Comparison of ENCODE assay signal across 1 cellular context in the genomic region with DNA sequence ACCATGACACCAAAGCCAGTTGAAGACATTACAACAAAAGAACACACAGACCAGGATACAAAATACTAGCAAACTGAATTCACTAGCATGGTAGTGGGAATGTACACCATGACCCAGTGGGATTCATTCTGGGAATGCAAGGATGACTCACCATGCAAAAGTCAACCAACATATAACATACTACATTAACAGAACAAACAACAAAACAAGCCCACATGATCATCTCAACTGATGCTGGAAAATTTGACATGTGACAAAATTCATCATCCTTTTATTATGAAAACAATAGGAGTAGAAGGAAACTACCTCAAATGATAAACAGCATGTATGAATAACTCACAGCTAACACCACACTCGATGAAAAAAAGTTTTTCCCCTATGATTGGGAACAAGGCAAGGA.
TF ChIP-seq lines count a peak whose summit lies in the region.

No MANE protein-coding gene starts in this region.

TF ChIP-seq in HepG2, 621 proteins besides CTCF, POLR2A, EP300 and RAD21:
- TF ChIP-seq CREB1 (IDR thresholded peaks at IDR 0.05): peak; percentile 1; the same call in 1 of the 2 replicates
- TF ChIP-seq CREB1 (CRISPR knock-in tag; IDR thresholded peaks at IDR 0.05): no peak
- no peak for TF ChIP-seq ETS1 (CRISPR knock-in tag; IDR thresholded peaks at IDR 0.05)
- no peak for TF ChIP-seq TAF1 (CRISPR knock-in tag; IDR thresholded peaks at IDR 0.05)
- TF ChIP-seq SIX4 (CRISPR knock-in tag; IDR thresholded peaks at IDR 0.05): no peak
- TF ChIP-seq, protein P1, sequence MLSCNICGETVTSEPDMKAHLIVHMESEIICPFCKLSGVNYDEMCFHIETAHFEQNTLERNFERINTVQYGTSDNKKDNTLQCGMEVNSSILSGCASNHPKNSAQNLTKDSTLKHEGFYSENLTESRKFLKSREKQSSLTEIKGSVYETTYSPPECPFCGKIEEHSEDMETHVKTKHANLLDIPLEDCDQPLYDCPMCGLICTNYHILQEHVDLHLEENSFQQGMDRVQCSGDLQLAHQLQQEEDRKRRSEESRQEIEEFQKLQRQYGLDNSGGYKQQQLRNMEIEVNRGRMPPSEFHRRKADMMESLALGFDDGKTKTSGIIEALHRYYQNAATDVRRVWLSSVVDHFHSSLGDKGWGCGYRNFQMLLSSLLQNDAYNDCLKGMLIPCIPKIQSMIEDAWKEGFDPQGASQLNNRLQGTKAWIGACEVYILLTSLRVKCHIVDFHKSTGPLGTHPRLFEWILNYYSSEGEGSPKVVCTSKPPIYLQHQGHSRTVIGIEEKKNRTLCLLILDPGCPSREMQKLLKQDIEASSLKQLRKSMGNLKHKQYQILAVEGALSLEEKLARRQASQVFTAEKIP (CRISPR knock-in tag; IDR thresholded peaks at IDR 0.05; ENCODE audit: borderline replicate concordance): no peak
- TF ChIP-seq, protein P2, sequence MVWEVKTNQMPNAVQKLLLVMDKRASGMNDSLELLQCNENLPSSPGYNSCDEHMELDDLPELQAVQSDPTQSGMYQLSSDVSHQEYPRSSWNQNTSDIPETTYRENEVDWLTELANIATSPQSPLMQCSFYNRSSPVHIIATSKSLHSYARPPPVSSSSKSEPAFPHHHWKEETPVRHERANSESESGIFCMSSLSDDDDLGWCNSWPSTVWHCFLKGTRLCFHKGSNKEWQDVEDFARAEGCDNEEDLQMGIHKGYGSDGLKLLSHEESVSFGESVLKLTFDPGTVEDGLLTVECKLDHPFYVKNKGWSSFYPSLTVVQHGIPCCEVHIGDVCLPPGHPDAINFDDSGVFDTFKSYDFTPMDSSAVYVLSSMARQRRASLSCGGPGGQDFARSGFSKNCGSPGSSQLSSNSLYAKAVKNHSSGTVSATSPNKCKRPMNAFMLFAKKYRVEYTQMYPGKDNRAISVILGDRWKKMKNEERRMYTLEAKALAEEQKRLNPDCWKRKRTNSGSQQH (CRISPR knock-in tag; IDR thresholded peaks at IDR 0.05; ENCODE audit: low read depth): no peak
- TF ChIP-seq ZSCAN21 (CRISPR knock-in tag; IDR thresholded peaks at IDR 0.05; ENCODE audit: borderline replicate concordance): no peak
- TF ChIP-seq ZSCAN30 (CRISPR knock-in tag; IDR thresholded peaks at IDR 0.05): no peak
- TF ChIP-seq, protein P3, sequence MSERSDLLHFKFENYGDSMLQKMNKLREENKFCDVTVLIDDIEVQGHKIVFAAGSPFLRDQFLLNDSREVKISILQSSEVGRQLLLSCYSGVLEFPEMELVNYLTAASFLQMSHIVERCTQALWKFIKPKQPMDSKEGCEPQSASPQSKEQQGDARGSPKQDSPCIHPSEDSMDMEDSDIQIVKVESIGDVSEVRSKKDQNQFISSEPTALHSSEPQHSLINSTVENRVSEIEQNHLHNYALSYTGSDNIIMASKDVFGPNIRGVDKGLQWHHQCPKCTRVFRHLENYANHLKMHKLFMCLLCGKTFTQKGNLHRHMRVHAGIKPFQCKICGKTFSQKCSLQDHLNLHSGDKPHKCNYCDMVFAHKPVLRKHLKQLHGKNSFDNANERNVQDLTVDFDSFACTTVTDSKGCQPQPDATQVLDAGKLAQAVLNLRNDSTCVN (CRISPR knock-in tag; IDR thresholded peaks at IDR 0.05; ENCODE audit: borderline replicate concordance): no peak
